12 cellular contexts compared by ENCODE assay signal in the genomic region with DNA sequence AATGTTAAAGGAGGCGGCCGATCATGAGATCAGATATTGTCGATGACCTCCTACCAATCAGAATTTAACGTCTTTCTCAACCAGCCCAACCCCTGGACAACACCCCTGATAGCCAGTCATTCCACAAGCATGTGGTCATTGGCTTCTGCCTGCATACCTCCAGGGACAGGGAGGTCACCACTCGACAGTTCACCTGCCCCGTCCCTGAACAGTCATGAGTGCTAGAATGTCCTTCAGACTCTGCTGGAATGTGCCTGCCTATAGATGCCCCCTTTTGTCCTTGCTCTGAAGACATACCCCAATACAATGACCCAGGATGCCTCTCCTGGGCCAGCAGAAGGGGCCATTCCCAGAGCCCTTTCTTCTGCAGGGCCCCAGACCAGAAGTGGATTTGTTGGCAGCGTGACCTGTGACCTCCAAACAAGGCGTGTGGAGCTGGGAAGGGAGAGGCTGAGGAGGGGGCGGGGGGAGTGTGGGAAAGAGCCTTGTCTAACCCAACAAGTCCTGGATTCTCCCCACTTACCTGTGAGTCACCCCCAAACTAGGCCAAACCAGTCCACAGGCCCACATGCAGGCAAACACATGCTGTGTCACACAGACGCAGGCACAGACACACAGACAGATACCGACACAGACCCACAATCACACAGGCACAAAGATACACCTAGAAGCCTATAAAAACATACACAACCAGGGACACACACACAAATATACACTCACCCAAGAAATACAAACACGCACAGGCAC. TPM values are rescaled to one million over a fixed set of nuclear protein-coding genes. Genes with fewer than 3 reads are reported as not detected.
DNase-seq lines count a peak whose midpoint lies in the region; ATAC-seq, FAIRE-seq and TF ChIP-seq lines count a peak whose summit lies in the region.
"Had no signal": no experiment of that assay in that cellular context is flagged by ENCODE, and none has a peak within 500 bp of the region (broad histone marks: within the 10 kb centered on the region; RNA-seq: fewer than 3 reads in every experiment).

No MANE protein-coding gene starts in this region.

- no peak for ATAC-seq in HG03469 (IDR thresholded peaks at IDR 0.05; ENCODE audit: unreplicated experiment)
- ATAC-seq: activated naive CD4-positive, alpha-beta T cell treated with anti-CD3 and anti-CD28 coated beads, Interleukin-2, amount 50 U/mL, for 72 hours had no signal

- H3K4me2 ChIP-seq in H1 (ENCODE audit: insufficient read depth in 1 of 2, low read depth in 2 of 2, low read length in 2 of 2), result no peak overlapping the region
- H3K4me2 ChIP-seq: KMS-11 had no signal

- H4K20me1 ChIP-seq in H1 (replicated peaks in 1 of 2; ENCODE audit: control insufficient read depth in 1 of 2, insufficient read depth in 2 of 2, low read length in 2 of 2), result peaks cover 0 to 1% of the 10 kb centered on the region in 2 experiments

- H3K27ac ChIP-seq in HUES6 (ENCODE audit: low read depth, low read length), result peak overlapping the region; percentile 64; the same call in 1 of the 2 replicates
- no peak overlapping the region for H3K27ac ChIP-seq in H1 (ENCODE audit: low read depth, low read length)
- H3K27ac ChIP-seq in skin epidermis, result peak overlapping the region in 18 of 21 experiments; percentile 4 to 86 (median 70)
- H3K27ac ChIP-seq: KMS-11 had no signal

- H4K8ac ChIP-seq in H1 (ENCODE audit: extremely low read depth, insufficient read depth, low read length), result no peak overlapping the region

- H3K4me1 ChIP-seq in HUES6 (ENCODE audit: control insufficient read depth, insufficient read depth, low read length), result peaks cover 41% of the 10 kb centered on the region
- peaks cover 7 to 28% (median 10%) of the 10 kb centered on the region in 4 experiments for H3K4me1 ChIP-seq in H1 (replicated peaks in 1 of 4; ENCODE audit: control insufficient read depth in 3 of 4, insufficient read depth in 4 of 4, low read length in 3 of 4)

- 90% methylated on average over 11 of the region's 12 CpGs; no CpG with 5 or more reads in 1 of the 2 experiments for WGBS in H1 (ENCODE audit: extremely low coverage in 1 of 2, insufficient coverage in 1 of 2, insufficient read length in 1 of 2, insufficient replicate concordance in 2 of 2, low coverage in 1 of 2, low lambda C conversion rate in 2 of 2, missing lambda C conversion rate in 1 of 2), 2 experiments

- peak overlapping the region; percentile 55; the same call in 1 of the 2 replicates for H2BK15ac ChIP-seq in H1 (ENCODE audit: low read length)

- H2BK5ac ChIP-seq in H1 (ENCODE audit: low read depth, low read length), result peak overlapping the region; percentile 36

- no peak overlapping the region for H3K23ac ChIP-seq in H1 (ENCODE audit: insufficient read length)

- FAIRE-seq in H1 (lab: Jason Lieb, UNC), result no peak

- TF ChIP-seq EP300 in H1 (IDR thresholded peaks at IDR 0.05; ENCODE audit: borderline replicate concordance in 1 of 2, low read depth in 2 of 2, low read length in 2 of 2), result no peak

- no peak overlapping the region for H3K14ac ChIP-seq in H1 (ENCODE audit: insufficient read length)

- H3K79me1 ChIP-seq in H1 (ENCODE audit: low read depth, low read length), result peaks cover 2% of the 10 kb centered on the region; the same call in 1 of the 2 replicates

- H3K18ac ChIP-seq in H1 (ENCODE audit: extremely low read depth, low read length), result peak overlapping the region; percentile 28; the same call in 1 of the 2 replicates

- H2AK5ac ChIP-seq in H1 (ENCODE audit: low read depth, low read length), result peak overlapping the region; percentile 90; the same call in 1 of the 2 replicates

- no peaks in the 10 kb centered on the region for H3K79me2 ChIP-seq in H1 (ENCODE audit: control insufficient read depth in 1 of 2, insufficient read depth in 2 of 2, low read length in 2 of 2)

- peak overlapping the region; percentile 72 for H2BK20ac ChIP-seq in H1 (ENCODE audit: low read length)

- H2BK120ac ChIP-seq in H1 (replicated peaks; ENCODE audit: low read depth, low read length), result no peak overlapping the region

- no peak for TF ChIP-seq POLR2A in H1 (IDR thresholded peaks at IDR 0.05; ENCODE audit: control extremely low read depth in 1 of 2, low read depth in 2 of 2, low read length in 2 of 2)

- H3K56ac ChIP-seq in H1 (replicated peaks; ENCODE audit: insufficient read length, low read depth, low read length), result no peak overlapping the region

- no peak overlapping the region for H3K4ac ChIP-seq in H1 (replicated peaks; ENCODE audit: insufficient read length, low read depth, low read length)

- peak overlapping the region; percentile 88 for H2BK12ac ChIP-seq in H1 (ENCODE audit: low read depth, low read length)

- no peak overlapping the region for H2AFZ ChIP-seq in H1 (ENCODE audit: low read length)

- peak overlapping the region; percentile 7 for H4K91ac ChIP-seq in H1 (replicated peaks; ENCODE audit: insufficient read length, low read length)

- no peak overlapping the region for H4K5ac ChIP-seq in H1 (ENCODE audit: insufficient read length, low read depth, low read length)

- no peak for TF ChIP-seq CTCF in H1 (IDR thresholded peaks at IDR 0.05; ENCODE audit: control extremely low read depth in 1 of 3, insufficient read depth in 1 of 3, low read depth in 1 of 3, low read length in 3 of 3)

- no peak for TF ChIP-seq RAD21 in H1 (IDR thresholded peaks at IDR 0.05 in 1 of 2, conservative IDR thresholded peaks at IDR 0.05 in 1 of 2; ENCODE audit: low read depth in 2 of 2, low read length in 2 of 2)

- H3K9me3 ChIP-seq in HUES6 (ENCODE audit: control insufficient read depth, insufficient read depth, low read depth, low read length), result no peaks in the 10 kb centered on the region
- H3K9me3 ChIP-seq in H1 (ENCODE audit: insufficient read depth in 2 of 2, low read depth in 1 of 2, low read length in 1 of 2), result no peaks in the 10 kb centered on the region

- H3K27me3 ChIP-seq in HUES6 (ENCODE audit: control insufficient read depth, insufficient read depth, low read length) (no peaks in the 10 kb centered on the region), H1 (replicated peaks in 1 of 4; ENCODE audit: control insufficient read depth in 3 of 4, extremely low read depth in 1 of 4, insufficient read depth in 3 of 4, low read length in 3 of 4) (no peaks in the 10 kb centered on the region)

- no peak for DNase-seq in H1 (ENCODE audit: low read depth in 1 of 2, low spot score in 2 of 2)
- DNase-seq in activated T-cell treated with anti-CD3 and anti-CD28 coated beads for 4 hours, result no peak
- DNase-seq in cerebellum (ENCODE audit: low spot score), result no peak
- DNase-seq: activated CD4-positive, CD25-positive, alpha-beta regulatory T cell; DMS 273 treated with DMSO at 0.1 percent for 48 hours; substantia nigra had no signal

- peak overlapping the region; percentile 69 for H3K9ac ChIP-seq in HUES6 (ENCODE audit: low read length)
- H3K9ac ChIP-seq in H1 (replicated peaks in 1 of 4; ENCODE audit: extremely low read depth in 1 of 4, low read depth in 3 of 4, low read length in 3 of 4), result peak overlapping the region in 1 of 4 experiments; percentile 49; a peak in 2 of 7 replicates
- H3K9ac ChIP-seq: KMS-11 had no signal

- H3K4me3 ChIP-seq in HUES6 (ENCODE audit: low read depth, low read length) (no peak overlapping the region), H1 (ENCODE audit: extremely low read depth in 1 of 4, insufficient read depth in 2 of 4, low read depth in 3 of 4, low read length in 4 of 4) (no peak overlapping the region), skin epidermis (peak overlapping the region in 4 of 7 experiments; percentile 24 to 34 (median 28))

- POLR2A ChIA-PET in H1 (lab: Charles Lee; ENCODE audit: partially characterized antibody), result interaction anchor here (0.8 to 6.3 kb wide), 11 partner anchors 8 to 125 kb away, joined by 3 to 44 read pairs (median 4); a partner anchor contains a TSS

- CTCF ChIA-PET in H1 (lab: Charles Lee; ENCODE audit: partially characterized antibody), result interaction anchor here (0.7 to 6.6 kb wide), 12 partner anchors 7 to 437 kb away, joined by 3 to 52 read pairs (median 4); a partner anchor contains a TSS

- H3K36me3 ChIP-seq in HUES6 (ENCODE audit: control insufficient read depth, insufficient read depth, low read length) (no peaks in the 10 kb centered on the region), H1 (ENCODE audit: control insufficient read depth in 2 of 4, insufficient read depth in 4 of 4, low read length in 3 of 4) (no peaks in the 10 kb centered on the region)

- H3K23me2 ChIP-seq in H1 (ENCODE audit: low read depth, low read length), result no peaks in the 10 kb centered on the region

RNA-seq across cellular contexts. Expression of a gene that starts 2.2 kb away (rescaled TPM):
- 17.0 and 22.2 TPM in 2 replicates for total RNA-seq in H1 (2021; fragmentation: NEBNext Ultra II Directional; extraction: Animal tissue kit (Norgen Biotek cat#: 25700))
- 14.2 and 22.1 TPM in 2 replicates for polyA plus RNA-seq in H1 (2011; rRNA removed)
- 16.1 TPM for polyA plus RNA-seq in H1 (2011; cell fraction: cytosol; rRNA removed)
- polyA plus RNA-seq in H1 (2011; cell fraction: nucleus; rRNA removed), result 35.5 TPM
- 11.8 to 18.8 TPM (median 17.2 TPM) in 4 replicates for polyA plus RNA-seq in H1 (2012, experiment 1 of 2)
- 11.2 TPM for polyA plus RNA-seq in H1 (2012, experiment 2 of 2)
- 7.4 TPM for polyA plus RNA-seq in H1 (2013, experiment 1 of 2)
- polyA plus RNA-seq in H1 (2013, experiment 2 of 2), result 7.6 TPM
- polyA minus RNA-seq in H1 (2011; rRNA and poly(A)+ RNA removed), result 6.0 and 7.1 TPM in 2 replicates
- polyA minus RNA-seq in H1 (2011; cell fraction: cytosol; rRNA and poly(A)+ RNA removed), result 11.9 TPM
- 11.7 TPM for polyA minus RNA-seq in H1 (2011; cell fraction: nucleus; rRNA and poly(A)+ RNA removed)
- total RNA-seq in cerebellum, result 1.7 TPM

RNA-seq across cellular contexts. Expression of a gene that starts 20.8 kb away (rescaled TPM):
- total RNA-seq in H1 (2021; fragmentation: NEBNext Ultra II Directional; extraction: Animal tissue kit (Norgen Biotek cat#: 25700)), result not detected in 2 replicates
- polyA plus RNA-seq in H1 (2011; rRNA removed), result not detected in 2 replicates
- not detected for polyA plus RNA-seq in H1 (2011; cell fraction: cytosol; rRNA removed)
- polyA plus RNA-seq in H1 (2011; cell fraction: nucleus; rRNA removed), result not detected
- not detected in 4 replicates for polyA plus RNA-seq in H1 (2012, experiment 1 of 2)
- not detected for polyA plus RNA-seq in H1 (2012, experiment 2 of 2)
- polyA plus RNA-seq in H1 (2013, experiment 1 of 2), result not detected
- not detected for polyA plus RNA-seq in H1 (2013, experiment 2 of 2)
- not detected in 2 replicates for polyA minus RNA-seq in H1 (2011; rRNA and poly(A)+ RNA removed)
- polyA minus RNA-seq in H1 (2011; cell fraction: cytosol; rRNA and poly(A)+ RNA removed), result not detected
- polyA minus RNA-seq in H1 (2011; cell fraction: nucleus; rRNA and poly(A)+ RNA removed), result not detected
- not detected for total RNA-seq in cerebellum
- total RNA-seq: activated naive CD4-positive, alpha-beta T cell treated with anti-CD3 and anti-CD28 coated beads, Interleukin-2, amount 50 U/mL, for 72 hours; mesenteric fat pad had no signal

RNA-seq across cellular contexts. Expression of a gene that starts 34.0 kb away (rescaled TPM):
- 2.4 TPM in 1 of 2 replicates, not detected in the other for total RNA-seq in H1 (2021; fragmentation: NEBNext Ultra II Directional; extraction: Animal tissue kit (Norgen Biotek cat#: 25700))
- polyA plus RNA-seq in H1 (2011; rRNA removed), result 2.7 and 3.1 TPM in 2 replicates
- polyA plus RNA-seq in H1 (2011; cell fraction: cytosol; rRNA removed), result 3.6 TPM
- 2.0 TPM for polyA plus RNA-seq in H1 (2011; cell fraction: nucleus; rRNA removed)
- 1.9 to 5.6 TPM (median 3.4 TPM) in 4 replicates for polyA plus RNA-seq in H1 (2012, experiment 1 of 2)
- polyA plus RNA-seq in H1 (2012, experiment 2 of 2), result 11.0 TPM
- polyA plus RNA-seq in H1 (2013, experiment 1 of 2), result 9.0 TPM
- polyA plus RNA-seq in H1 (2013, experiment 2 of 2), result 8.5 TPM
- 0.59 and 2.0 TPM in 2 replicates for polyA minus RNA-seq in H1 (2011; rRNA and poly(A)+ RNA removed)
- not detected for polyA minus RNA-seq in H1 (2011; cell fraction: cytosol; rRNA and poly(A)+ RNA removed)
- polyA minus RNA-seq in H1 (2011; cell fraction: nucleus; rRNA and poly(A)+ RNA removed), result not detected
- total RNA-seq in cerebellum, result not detected

RNA-seq across cellular contexts. Expression of a gene that starts 45.3 kb away (rescaled TPM):
- 6.1 and 6.3 TPM in 2 replicates for total RNA-seq in H1 (2021; fragmentation: NEBNext Ultra II Directional; extraction: Animal tissue kit (Norgen Biotek cat#: 25700))
- polyA plus RNA-seq in H1 (2011; rRNA removed), result 10.4 and 14.8 TPM in 2 replicates
- polyA plus RNA-seq in H1 (2011; cell fraction: cytosol; rRNA removed), result 15.3 TPM
- polyA plus RNA-seq in H1 (2011; cell fraction: nucleus; rRNA removed), result 42.2 TPM
- 9.8 to 12.4 TPM (median 11.7 TPM) in 4 replicates for polyA plus RNA-seq in H1 (2012, experiment 1 of 2)
- 10.1 TPM for polyA plus RNA-seq in H1 (2012, experiment 2 of 2)
- 6.9 TPM for polyA plus RNA-seq in H1 (2013, experiment 1 of 2)
- polyA plus RNA-seq in H1 (2013, experiment 2 of 2), result 6.1 TPM
- 7.2 and 7.3 TPM in 2 replicates for polyA minus RNA-seq in H1 (2011; rRNA and poly(A)+ RNA removed)
- polyA minus RNA-seq in H1 (2011; cell fraction: cytosol; rRNA and poly(A)+ RNA removed), result 4.2 TPM
- polyA minus RNA-seq in H1 (2011; cell fraction: nucleus; rRNA and poly(A)+ RNA removed), result 14.1 TPM
- 10.2 TPM for total RNA-seq in cerebellum

RNA-seq across cellular contexts. Expression of a gene that starts 58.9 kb away (rescaled TPM):
- 1,467 and 1,486 TPM in 2 replicates for total RNA-seq in H1 (2021; fragmentation: NEBNext Ultra II Directional; extraction: Animal tissue kit (Norgen Biotek cat#: 25700))
- 313 and 403 TPM in 2 replicates for polyA plus RNA-seq in H1 (2011; rRNA removed)
- polyA plus RNA-seq in H1 (2011; cell fraction: cytosol; rRNA removed), result 514 TPM
- polyA plus RNA-seq in H1 (2011; cell fraction: nucleus; rRNA removed), result 204 TPM
- polyA plus RNA-seq in H1 (2012, experiment 1 of 2), result 820 to 1,133 TPM (median 823 TPM) in 4 replicates
- 884 TPM for polyA plus RNA-seq in H1 (2012, experiment 2 of 2)
- polyA plus RNA-seq in H1 (2013, experiment 1 of 2), result 655 TPM
- 668 TPM for polyA plus RNA-seq in H1 (2013, experiment 2 of 2)
- polyA minus RNA-seq in H1 (2011; rRNA and poly(A)+ RNA removed), result 998 and 1,147 TPM in 2 replicates
- polyA minus RNA-seq in H1 (2011; cell fraction: cytosol; rRNA and poly(A)+ RNA removed), result 878 TPM
- polyA minus RNA-seq in H1 (2011; cell fraction: nucleus; rRNA and poly(A)+ RNA removed), result 369 TPM
- not detected for total RNA-seq in cerebellum
- total RNA-seq: activated naive CD4-positive, alpha-beta T cell treated with anti-CD3 and anti-CD28 coated beads, Interleukin-2, amount 50 U/mL, for 72 hours; mesenteric fat pad had no signal

Comparison
In these comparisons a context has a peak if more than half of its experiments do, and no peak if none do; other contexts are left out.
1. H3K4me3 ChIP-seq: peak in skin epidermis (4 of 7); none in HUES6 (single experiment) and H1 (0 of 4).